In the genomic region with DNA sequence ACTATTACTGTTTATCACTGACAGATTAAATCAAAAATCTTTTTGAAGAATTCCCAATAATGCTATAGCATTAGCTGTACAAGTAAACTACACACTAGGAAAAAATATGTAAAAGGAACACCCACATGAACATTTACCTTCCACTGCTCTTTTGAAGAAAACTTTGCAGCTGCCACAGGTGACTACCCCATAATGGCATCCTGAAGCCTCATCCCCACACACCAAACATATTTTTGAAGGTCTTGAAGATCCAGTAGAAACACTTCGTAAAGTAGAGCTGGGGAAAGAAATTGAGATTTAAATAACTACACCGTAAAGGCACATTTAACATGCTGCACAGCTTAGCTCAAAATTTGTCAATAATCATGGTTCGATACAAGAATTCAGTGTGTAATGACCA, we compare ENCODE assay signal across 7 cellular contexts.
"Had no signal": no experiment of that assay in that cellular context is flagged by ENCODE, and none has a peak within 500 bp of the region (broad histone marks: within the 10 kb centered on the region; RNA-seq: fewer than 3 reads in every experiment).

No MANE protein-coding gene starts in this region.

- H3K4me3 ChIP-seq: GM23248 had no signal

- ATAC-seq: HepG2 had no signal

- H3K9me3 Mint-ChIP-seq: IgD-negative memory B cell had no signal

- H3K36me3 Mint-ChIP-seq: IgD-negative memory B cell had no signal

- H3K27ac ChIP-seq: GM23248, HL-60 had no signal

- DNase-seq: GM23248, GOT3, H7, HCEC 1CT had no signal

- H3K27me3 Mint-ChIP-seq: IgD-negative memory B cell had no signal

- H3K9ac ChIP-seq: GM23248 had no signal

- H3K27ac Mint-ChIP-seq: IgD-negative memory B cell had no signal

- H3K4me3 Mint-ChIP-seq: IgD-negative memory B cell had no signal

- H2AFZ ChIP-seq: GM23248 had no signal
